Comparison of ENCODE assay signal across 18 cellular contexts in genomic region chr3:167992384-167992783, GRCh38.
DNase-seq lines count a peak whose midpoint lies in the region; ATAC-seq and TF ChIP-seq lines count a peak whose summit lies in the region.
"Had no signal": no experiment of that assay in that cellular context is flagged by ENCODE, and none has a peak within 500 bp of the region (broad histone marks: within the 10 kb centered on the region; RNA-seq: fewer than 3 reads in every experiment).

No MANE protein-coding gene starts in this region.

- H3K4me1 ChIP-seq in colonic mucosa (no peaks in the 10 kb centered on the region), mucosa of descending colon (ENCODE audit: low read depth) (peaks cover 17% of the 10 kb centered on the region), transverse colon (peaks cover 0 to 34% (median 8%) of the 10 kb centered on the region in 4 donors)
- H3K4me1 ChIP-seq: BLaER1 treated with 17β-estradiol and CSF1 and Interleukin-3, amounts not matched to agents 10 nM and 100 nM had no signal

- H3K9me3 ChIP-seq in colonic mucosa (no peaks in the 10 kb centered on the region), mucosa of descending colon (no peaks in the 10 kb centered on the region), transverse colon (no peaks in the 10 kb centered on the region)
- H3K9me3 ChIP-seq: BLaER1 treated with 17β-estradiol and CSF1 and Interleukin-3, amounts not matched to agents 10 nM and 100 nM had no signal

- H3K36me3 ChIP-seq in colonic mucosa (no peaks in the 10 kb centered on the region), mucosa of descending colon (ENCODE audit: low read depth) (no peaks in the 10 kb centered on the region), transverse colon (no peaks in the 10 kb centered on the region)
- H3K36me3 ChIP-seq: BLaER1 treated with 17β-estradiol and CSF1 and Interleukin-3, amounts not matched to agents 10 nM and 100 nM had no signal

- peak overlapping the region; percentile 45 for H3K27ac ChIP-seq in colonic mucosa
- peak overlapping the region; percentile 43 to 60 (median 48) for H3K27ac ChIP-seq in transverse colon
- H3K27ac ChIP-seq: 22Rv1; BLaER1 treated with 17β-estradiol and CSF1 and Interleukin-3, amounts not matched to agents 10 nM and 100 nM had no signal

- 44 to 62% methylated on average over 1 of the region's 1 CpG for WGBS in transverse colon (ENCODE audit: low coverage in 1 of 2), 2 donors

- peak; percentile 28 for DNase-seq in NCI-H69 (lab: John Stamatoyannopoulos, UW)
- peak; percentile 78 for DNase-seq in colonic mucosa
- DNase-seq in mucosa of descending colon, result peak in 1 of 3 donors; percentile 81
- DNase-seq in transverse colon, result peak; percentile 66
- no peak for DNase-seq in germinal center (ENCODE audit: low spot score)
- no peak for DNase-seq in posterior vena cava (ENCODE audit: low spot score)
- DNase-seq: CD4-positive, alpha-beta T cell; CD8-positive, alpha-beta memory T cell; DMS 273 treated with DMSO at 0.1 percent for 48 hours; EL; GDM1; H9 had no signal

- TF ChIP-seq CTCF in colonic mucosa (IDR thresholded peaks at IDR 0.05), result no peak
- TF ChIP-seq CTCF in mucosa of descending colon (IDR thresholded peaks at IDR 0.05), result no peak
- no peak for TF ChIP-seq CTCF in transverse colon (IDR thresholded peaks at IDR 0.05)

- no peak for TF ChIP-seq POLR2A in transverse colon (IDR thresholded peaks at IDR 0.05)

- no peak overlapping the region for H3K4me3 ChIP-seq in colonic mucosa
- H3K4me3 ChIP-seq in mucosa of descending colon, result no peak overlapping the region
- no peak overlapping the region for H3K4me3 ChIP-seq in transverse colon
- H3K4me3 ChIP-seq: BLaER1 treated with 17β-estradiol and CSF1 and Interleukin-3, amounts not matched to agents 10 nM and 100 nM; GM12878; GM23338 had no signal

- no peak for TF ChIP-seq EP300 in transverse colon (IDR thresholded peaks at IDR 0.05; ENCODE audit: low read depth)

- intact Hi-C loops in colonic mucosa (cut with DNase I), result no loop called here
- intact Hi-C loops in mucosa of descending colon (cut with DNase I, micrococcal nuclease), result no loop called here
- intact Hi-C loops in transverse colon (cut with DNase I; ENCODE audit: low total_unique reads), result no loop called here
- intact Hi-C loops in posterior vena cava (cut with DNase I), result no loop called here

- no peaks in the 10 kb centered on the region for H3K27me3 ChIP-seq in colonic mucosa
- no peaks in the 10 kb centered on the region for H3K27me3 ChIP-seq in transverse colon
- H3K27me3 ChIP-seq: BLaER1 treated with 17β-estradiol and CSF1 and Interleukin-3, amounts not matched to agents 10 nM and 100 nM had no signal

- ATAC-seq in mucosa of descending colon (peak; percentile 98), GM19395 (IDR thresholded peaks at IDR 0.05; ENCODE audit: unreplicated experiment) (no peak)
- ATAC-seq: GM12878, GM23338, HCT116 had no signal

- peak overlapping the region in 1 of 2 donors; percentile 26 for H3K9ac ChIP-seq in colonic mucosa (ENCODE audit: low read depth in 2 of 2, low read length in 2 of 2)
- H3K9ac ChIP-seq: BLaER1 treated with 17β-estradiol and CSF1 and Interleukin-3, amounts not matched to agents 10 nM and 100 nM had no signal

- in situ Hi-C loops in transverse colon (cut with MboI; ENCODE audit: low pct_ligation_motif_present in 1 of 4, low pct_unique_long_range_greater_than_20kb in 1 of 4, low sequenced_read_pairs in 3 of 4), result no loop called here

Comparison
In these comparisons a context has a peak if more than half of its experiments do, and no peak if none do; other contexts are left out.
1. DNase-seq: peak in NCI-H69 (single experiment), colonic mucosa (single experiment) and transverse colon (single experiment); none in germinal center (single experiment) and posterior vena cava (single experiment).